13 cellular contexts compared by ENCODE assay signal in genomic region chr1:177255411-177255810, GRCh38.
DNase-seq lines count a peak whose midpoint lies in the region; ATAC-seq, FAIRE-seq and TF ChIP-seq lines count a peak whose summit lies in the region.
"Had no signal": no experiment of that assay in that cellular context is flagged by ENCODE, and none has a peak within 500 bp of the region (broad histone marks: within the 10 kb centered on the region; RNA-seq: fewer than 3 reads in every experiment).

No MANE protein-coding gene starts in this region.

- H3K79me1 ChIP-seq in neuronal stem cell (ENCODE audit: low read depth, low read length): no peaks in the 10 kb centered on the region

- no peak overlapping the region for H3K14ac ChIP-seq in neuronal stem cell (ENCODE audit: low read length)

- no peaks in the 10 kb centered on the region for H3K36me3 ChIP-seq in neuronal stem cell (replicated peaks in 1 of 2; ENCODE audit: control insufficient read depth in 2 of 2, insufficient read depth in 2 of 2, low read length in 2 of 2)
- H3K36me3 ChIP-seq: prostate gland had no signal

- no CpG with 5 or more reads among the region's 1 CpG for WGBS in neuronal stem cell (ENCODE audit: extremely low coverage in 2 of 2, insufficient read length in 2 of 2, insufficient replicate concordance in 1 of 2), 2 donors

- no peak overlapping the region for H2AFZ ChIP-seq in neuronal stem cell (ENCODE audit: low read length)

- H3K4me2 ChIP-seq in neuronal stem cell (ENCODE audit: insufficient read depth, low read length, poor library complexity, severe bottlenecking): no peak overlapping the region

- no peak for FAIRE-seq in RCC 7860 (lab: Jason Lieb, UNC)
- FAIRE-seq: GM12892 had no signal

- no peak overlapping the region for H2BK12ac ChIP-seq in neuronal stem cell (ENCODE audit: low read length)

- intact Hi-C loops in activated naive CD4-positive, alpha-beta T cell treated with anti-CD3 and anti-CD28 coated beads for 36 hours (cut with micrococcal nuclease): loop anchor here (5.0 kb wide), 1 partner anchor 692 kb away; no protein-coding TSS in a partner anchor

- H3K9me3 ChIP-seq in neuronal stem cell (replicated peaks in 1 of 2; ENCODE audit: control insufficient read depth in 2 of 2, insufficient read depth in 1 of 2, low read depth in 1 of 2, low read length in 2 of 2): no peaks in the 10 kb centered on the region
- H3K9me3 ChIP-seq: prostate gland had no signal

- no peak for ATAC-seq in HG03280 (IDR thresholded peaks at IDR 0.05; ENCODE audit: unreplicated experiment)
- no peak for ATAC-seq in activated CD8-positive, alpha-beta memory T cell treated with anti-CD3 and anti-CD28 coated beads, Interleukin-2, amount 10 ng/mL, durations not matched to agents 7 days and 5 days

- CTCF ChIA-PET in activated naive CD4-positive, alpha-beta T cell treated with anti-CD3 and anti-CD28 coated beads for 36 hours (lab: Charles Lee): interaction anchor here (0.9 kb wide), 1 partner anchor 194 kb away, joined by 3 read pairs; no protein-coding TSS in a partner anchor
- CTCF ChIA-PET in activated naive CD4-positive, alpha-beta T cell treated with anti-CD3 and anti-CD28 coated beads, Interleukin-2, amount 10 ng/mL, durations not matched to agents 7 days and 5 days (lab: Charles Lee): interaction anchor here (1.6 kb wide), 1 partner anchor 691 kb away, joined by 4 read pairs; no protein-coding TSS in a partner anchor
- CTCF ChIA-PET in activated CD8-positive, alpha-beta memory T cell treated with anti-CD3 and anti-CD28 coated beads, Interleukin-2, amount 10 ng/mL, durations not matched to agents 7 days and 5 days (lab: Charles Lee): no interaction called here

- no peak overlapping the region for H2AK5ac ChIP-seq in neuronal stem cell (ENCODE audit: low read depth, low read length)

- DNase-seq in activated naive CD4-positive, alpha-beta T cell treated with anti-CD3 and anti-CD28 coated beads for 36 hours: no peak
- DNase-seq in activated naive CD4-positive, alpha-beta T cell treated with anti-CD3 and anti-CD28 coated beads, Interleukin-2, amount 10 ng/mL, durations not matched to agents 7 days and 5 days: no peak
- DNase-seq in RCC 7860 (ENCODE audit: low spot score): peak; percentile 44
- peak; percentile 33 to 56 for DNase-seq in foreskin fibroblast
- no peak for DNase-seq in NCI-H2107 (lab: John Stamatoyannopoulos, UW)
- DNase-seq in neuronal stem cell (ENCODE audit: low spot score): no peak
- DNase-seq in activated CD8-positive, alpha-beta memory T cell treated with anti-CD3 and anti-CD28 coated beads, Interleukin-2, amount 10 ng/mL, durations not matched to agents 7 days and 5 days: no peak
- DNase-seq: activated naive CD8-positive, alpha-beta T cell treated with anti-CD3 and anti-CD28 coated beads, Interleukin-2, amount 10 ng/mL, durations not matched to agents 7 days and 5 days; SIG-M5 had no signal

- no peaks in the 10 kb centered on the region for H3K9me3 Mint-ChIP-seq in activated naive CD4-positive, alpha-beta T cell treated with anti-CD3 and anti-CD28 coated beads for 36 hours
- H3K9me3 Mint-ChIP-seq in activated naive CD4-positive, alpha-beta T cell treated with anti-CD3 and anti-CD28 coated beads, Interleukin-2, amount 10 ng/mL, durations not matched to agents 7 days and 5 days: no peaks in the 10 kb centered on the region
- H3K9me3 Mint-ChIP-seq in activated CD8-positive, alpha-beta memory T cell treated with anti-CD3 and anti-CD28 coated beads, Interleukin-2, amount 10 ng/mL, durations not matched to agents 7 days and 5 days (ENCODE audit: low read depth): no peaks in the 10 kb centered on the region
- H3K9me3 Mint-ChIP-seq: activated naive CD8-positive, alpha-beta T cell treated with anti-CD3 and anti-CD28 coated beads, Interleukin-2, amount 10 ng/mL, durations not matched to agents 7 days and 5 days had no signal

- H2BK120ac ChIP-seq in neuronal stem cell (ENCODE audit: low read depth, low read length): no peak overlapping the region

- no peak overlapping the region for H3K4ac ChIP-seq in neuronal stem cell (ENCODE audit: low read length)

- H3K27ac Mint-ChIP-seq in activated naive CD4-positive, alpha-beta T cell treated with anti-CD3 and anti-CD28 coated beads for 36 hours: peak overlapping the region; percentile 25
- no peak overlapping the region for H3K27ac Mint-ChIP-seq in activated naive CD4-positive, alpha-beta T cell treated with anti-CD3 and anti-CD28 coated beads, Interleukin-2, amount 10 ng/mL, durations not matched to agents 7 days and 5 days
- no peak overlapping the region for H3K27ac Mint-ChIP-seq in activated CD8-positive, alpha-beta memory T cell treated with anti-CD3 and anti-CD28 coated beads, Interleukin-2, amount 10 ng/mL, durations not matched to agents 7 days and 5 days
- H3K27ac Mint-ChIP-seq: activated naive CD8-positive, alpha-beta T cell treated with anti-CD3 and anti-CD28 coated beads, Interleukin-2, amount 10 ng/mL, durations not matched to agents 7 days and 5 days had no signal

- H4K8ac ChIP-seq in neuronal stem cell (ENCODE audit: low read depth, low read length): no peak overlapping the region

- H3K4me3 ChIP-seq in foreskin fibroblast (ENCODE audit: low read depth in 1 of 2, low read length in 2 of 2) (no peak overlapping the region), neuronal stem cell (ENCODE audit: low read length in 2 of 2) (no peak overlapping the region)
- H3K4me3 ChIP-seq: coronary artery, prostate gland had no signal

- no peak overlapping the region for H3K27ac ChIP-seq in neuronal stem cell (replicated peaks; ENCODE audit: low read length)
- H3K27ac ChIP-seq: coronary artery, prostate gland had no signal

- no peak for TF ChIP-seq CTCF in foreskin fibroblast (IDR thresholded peaks at IDR 0.05; ENCODE audit: low read depth, low read length)

- no peak overlapping the region for H2BK5ac ChIP-seq in neuronal stem cell (ENCODE audit: low read length)

- no peak overlapping the region for H3K4me3 Mint-ChIP-seq in activated naive CD4-positive, alpha-beta T cell treated with anti-CD3 and anti-CD28 coated beads for 36 hours
- H3K4me3 Mint-ChIP-seq in activated naive CD4-positive, alpha-beta T cell treated with anti-CD3 and anti-CD28 coated beads, Interleukin-2, amount 10 ng/mL, durations not matched to agents 7 days and 5 days: no peak overlapping the region
- H3K4me3 Mint-ChIP-seq in activated CD8-positive, alpha-beta memory T cell treated with anti-CD3 and anti-CD28 coated beads, Interleukin-2, amount 10 ng/mL, durations not matched to agents 7 days and 5 days: no peak overlapping the region
- H3K4me3 Mint-ChIP-seq: activated naive CD8-positive, alpha-beta T cell treated with anti-CD3 and anti-CD28 coated beads, Interleukin-2, amount 10 ng/mL, durations not matched to agents 7 days and 5 days had no signal

- no peak overlapping the region for H3K23ac ChIP-seq in neuronal stem cell (ENCODE audit: low read depth, low read length, poor library complexity)

- no peaks in the 10 kb centered on the region for H3K36me3 Mint-ChIP-seq in activated naive CD4-positive, alpha-beta T cell treated with anti-CD3 and anti-CD28 coated beads for 36 hours (ENCODE audit: low read depth)
- no peaks in the 10 kb centered on the region for H3K36me3 Mint-ChIP-seq in activated naive CD4-positive, alpha-beta T cell treated with anti-CD3 and anti-CD28 coated beads, Interleukin-2, amount 10 ng/mL, durations not matched to agents 7 days and 5 days
- H3K36me3 Mint-ChIP-seq in activated CD8-positive, alpha-beta memory T cell treated with anti-CD3 and anti-CD28 coated beads, Interleukin-2, amount 10 ng/mL, durations not matched to agents 7 days and 5 days: no peaks in the 10 kb centered on the region
- H3K36me3 Mint-ChIP-seq: activated naive CD8-positive, alpha-beta T cell treated with anti-CD3 and anti-CD28 coated beads, Interleukin-2, amount 10 ng/mL, durations not matched to agents 7 days and 5 days had no signal

- H2BK15ac ChIP-seq in neuronal stem cell (ENCODE audit: low read length): no peak overlapping the region

- no peak overlapping the region for H3K9ac ChIP-seq in neuronal stem cell (ENCODE audit: low read depth, low read length, poor library complexity)

- H3K4me1 Mint-ChIP-seq in activated naive CD4-positive, alpha-beta T cell treated with anti-CD3 and anti-CD28 coated beads for 36 hours (ENCODE audit: low read depth): no peaks in the 10 kb centered on the region
- H3K4me1 Mint-ChIP-seq in activated naive CD4-positive, alpha-beta T cell treated with anti-CD3 and anti-CD28 coated beads, Interleukin-2, amount 10 ng/mL, durations not matched to agents 7 days and 5 days: no peaks in the 10 kb centered on the region
- H3K4me1 Mint-ChIP-seq in activated CD8-positive, alpha-beta memory T cell treated with anti-CD3 and anti-CD28 coated beads, Interleukin-2, amount 10 ng/mL, durations not matched to agents 7 days and 5 days: peaks cover 1% of the 10 kb centered on the region
- H3K4me1 Mint-ChIP-seq: activated naive CD8-positive, alpha-beta T cell treated with anti-CD3 and anti-CD28 coated beads, Interleukin-2, amount 10 ng/mL, durations not matched to agents 7 days and 5 days had no signal

- peaks cover 0 to 4% of the 10 kb centered on the region in 2 donors for H3K4me1 ChIP-seq in neuronal stem cell (ENCODE audit: control insufficient read depth in 2 of 2, insufficient read depth in 1 of 2, low read depth in 1 of 2, low read length in 2 of 2)
- H3K4me1 ChIP-seq: prostate gland had no signal

- H4K91ac ChIP-seq in neuronal stem cell (ENCODE audit: low read depth, low read length, poor library complexity): no peak overlapping the region

- H3K18ac ChIP-seq in neuronal stem cell (ENCODE audit: low read length): no peak overlapping the region

- peaks cover 7% of the 10 kb centered on the region for H3K27me3 Mint-ChIP-seq in activated naive CD4-positive, alpha-beta T cell treated with anti-CD3 and anti-CD28 coated beads for 36 hours (ENCODE audit: low read depth)
- no peaks in the 10 kb centered on the region for H3K27me3 Mint-ChIP-seq in activated naive CD4-positive, alpha-beta T cell treated with anti-CD3 and anti-CD28 coated beads, Interleukin-2, amount 10 ng/mL, durations not matched to agents 7 days and 5 days
- H3K27me3 Mint-ChIP-seq in activated CD8-positive, alpha-beta memory T cell treated with anti-CD3 and anti-CD28 coated beads, Interleukin-2, amount 10 ng/mL, durations not matched to agents 7 days and 5 days: no peaks in the 10 kb centered on the region
- H3K27me3 Mint-ChIP-seq: activated naive CD8-positive, alpha-beta T cell treated with anti-CD3 and anti-CD28 coated beads, Interleukin-2, amount 10 ng/mL, durations not matched to agents 7 days and 5 days had no signal

- H3K27me3 ChIP-seq in neuronal stem cell (ENCODE audit: control insufficient read depth in 3 of 3, insufficient read depth in 3 of 3, low read depth in 1 of 3, low read length in 3 of 3): no peaks in the 10 kb centered on the region

Comparison
In these comparisons a context has a peak if more than half of its experiments do, and no peak if none do; other contexts are left out.
1. DNase-seq: peak in RCC 7860 (single experiment) and foreskin fibroblast (2 of 2); none in activated naive CD4-positive, alpha-beta T cell treated with anti-CD3 and anti-CD28 coated beads for 36 hours (single experiment), activated naive CD4-positive, alpha-beta T cell treated with anti-CD3 and anti-CD28 coated beads, Interleukin-2, amount 10 ng/mL, durations not matched to agents 7 days and 5 days (single experiment), NCI-H2107 (single experiment), neuronal stem cell (single experiment) and activated CD8-positive, alpha-beta memory T cell treated with anti-CD3 and anti-CD28 coated beads, Interleukin-2, amount 10 ng/mL, durations not matched to agents 7 days and 5 days (single experiment).